34 cellular contexts compared by ENCODE assay signal in genomic region chr18:13628211-13628610, GRCh38.
DNase-seq lines count a peak whose midpoint lies in the region; ATAC-seq and TF ChIP-seq lines count a peak whose summit lies in the region.
"Had no signal": no experiment of that assay in that cellular context is flagged by ENCODE, and none has a peak within 500 bp of the region (broad histone marks: within the 10 kb centered on the region; RNA-seq: fewer than 3 reads in every experiment).

No MANE protein-coding gene starts in this region.

- no peak for TF ChIP-seq CTCF in endodermal cell (conservative IDR thresholded peaks at IDR 0.05)

- no peak for ATAC-seq in activated CD8-positive, alpha-beta memory T cell treated with anti-CD3 and anti-CD28 coated beads, Interleukin-2, amount 10 ng/mL, durations not matched to agents 7 days and 5 days
- no peak for ATAC-seq in Right ventricle myocardium superior (ENCODE audit: poor library complexity)
- ATAC-seq in GM21526 (IDR thresholded peaks at IDR 0.05; ENCODE audit: low FRiP score, unreplicated experiment) = no peak
- ATAC-seq: activated T-cell treated with anti-CD3 and anti-CD28 coated beads, Interleukin-2, amount 50 U/mL, for 4 hours; mucosa of descending colon; Panc1; sciatic nerve; stimulated activated effector memory CD8-positive, alpha-beta T cell treated with anti-CD3 and anti-CD28 coated beads, Interleukin-12 subunit alpha, Interleukin-12 subunit beta, amount 100 ng/mL, for 72 hours had no signal

- H3K27ac Mint-ChIP-seq in activated CD8-positive, alpha-beta memory T cell treated with anti-CD3 and anti-CD28 coated beads, Interleukin-2, amount 10 ng/mL, durations not matched to agents 7 days and 5 days = peak overlapping the region; percentile 32
- H3K27ac Mint-ChIP-seq in endodermal cell = no peak overlapping the region

- no peak for DNase-seq in activated CD8-positive, alpha-beta memory T cell treated with anti-CD3 and anti-CD28 coated beads, Interleukin-2, amount 10 ng/mL, durations not matched to agents 7 days and 5 days
- no peak for DNase-seq in activated CD8-positive, alpha-beta memory T cell treated with anti-CD3 and anti-CD28 coated beads, Interleukin-2, amount 50 U/mL, for 4 hours
- DNase-seq in NCI-H345 treated with DMSO at 0.1 percent for 48 hours (lab: John Stamatoyannopoulos, UW; ENCODE audit: unreplicated experiment) (peak; percentile 23), endodermal cell (no peak), erythroblast (lab: John Stamatoyannopoulos, UW) (no peak), Right ventricle myocardium superior (no peak)
- DNase-seq: activated CD4-positive, alpha-beta T cell treated with anti-CD3 and anti-CD28 coated beads for 48 hours; activated CD8-positive, alpha-beta memory T cell treated with anti-CD3 and anti-CD28 coated beads for 24 hours; activated naive CD4-positive, alpha-beta T cell; activated T-cell treated with anti-CD3 and anti-CD28 coated beads, Interleukin-2, amount 50 U/mL, for 4 hours; CD4-positive, alpha-beta memory T cell; DMS 273 treated with DMSO at 0.1 percent for 48 hours; effector memory CD4-positive, alpha-beta T cell; H7; KBM-7; kidney; mucosa of descending colon; NCI-H1436; NCI-H526; SHP77 treated with DMSO at 0.1 percent for 48 hours; stimulated activated CD4-positive, alpha-beta T cell treated with anti-CD3 and anti-CD28 coated beads, Interleukin-12 subunit alpha, Interleukin-12 subunit beta, amount 100 ng/mL, for 4 hours; stimulated activated CD4-positive, alpha-beta T cell treated with anti-CD3 and anti-CD28 coated beads, Interleukin-4, amount 100 ng/mL, for 24 hours; SW 1271; T1000; WERI-Rb-1 had no signal

- H3K9me3 Mint-ChIP-seq in activated CD8-positive, alpha-beta memory T cell treated with anti-CD3 and anti-CD28 coated beads, Interleukin-2, amount 10 ng/mL, durations not matched to agents 7 days and 5 days (ENCODE audit: low read depth) = peaks cover 2% of the 10 kb centered on the region
- H3K9me3 Mint-ChIP-seq in endodermal cell = peaks cover 13% of the 10 kb centered on the region
- H3K9me3 Mint-ChIP-seq: activated T-cell treated with anti-CD3 and anti-CD28 coated beads, Interleukin-2, amount 50 U/mL, for 4 hours; stimulated activated effector memory CD8-positive, alpha-beta T cell treated with anti-CD3 and anti-CD28 coated beads, Interleukin-12 subunit alpha, Interleukin-12 subunit beta, amount 100 ng/mL, for 72 hours had no signal

- no peak overlapping the region for H3K9ac ChIP-seq in endodermal cell (ENCODE audit: extremely low read depth, low read length, poor library complexity, severe bottlenecking)

- H3K27me3 Mint-ChIP-seq in activated CD8-positive, alpha-beta memory T cell treated with anti-CD3 and anti-CD28 coated beads, Interleukin-2, amount 10 ng/mL, durations not matched to agents 7 days and 5 days = no peaks in the 10 kb centered on the region
- H3K27me3 Mint-ChIP-seq in endodermal cell (ENCODE audit: insufficient read depth) = peaks cover 2% of the 10 kb centered on the region
- H3K27me3 Mint-ChIP-seq: CD4-positive, alpha-beta memory T cell had no signal

- no peaks in the 10 kb centered on the region for H3K4me1 ChIP-seq in endodermal cell (ENCODE audit: control insufficient read depth, insufficient read depth, low read length)
- H3K4me1 ChIP-seq: vagina had no signal

- H3K27ac ChIP-seq in endodermal cell (ENCODE audit: low read depth, low read length) (peak overlapping the region; percentile 87), temporal lobe (ENCODE audit: low read depth, low read length) (peak overlapping the region; percentile 78)
- H3K27ac ChIP-seq: adrenal gland, thoracic aorta, vagina, WERI-Rb-1 had no signal

- CTCF ChIA-PET in activated CD8-positive, alpha-beta memory T cell treated with anti-CD3 and anti-CD28 coated beads, Interleukin-2, amount 10 ng/mL, durations not matched to agents 7 days and 5 days (lab: Charles Lee) = interaction anchor here (1.0 to 6.7 kb wide), 4 partner anchors 10 to 70 kb away, joined by 3 to 70 read pairs (median 12); no protein-coding TSS in a partner anchor

- TF ChIP-seq POLR2A in erythroblast (IDR thresholded peaks at IDR 0.05; ENCODE audit: low read length) = no peak

- no peak overlapping the region for H3K4me3 Mint-ChIP-seq in activated CD8-positive, alpha-beta memory T cell treated with anti-CD3 and anti-CD28 coated beads, Interleukin-2, amount 10 ng/mL, durations not matched to agents 7 days and 5 days
- H3K4me3 Mint-ChIP-seq in endodermal cell = no peak overlapping the region
- H3K4me3 Mint-ChIP-seq: activated T-cell treated with anti-CD3 and anti-CD28 coated beads, Interleukin-2, amount 50 U/mL, for 4 hours; brain; CD4-positive, alpha-beta memory T cell; stimulated activated effector memory CD8-positive, alpha-beta T cell treated with anti-CD3 and anti-CD28 coated beads, Interleukin-12 subunit alpha, Interleukin-12 subunit beta, amount 100 ng/mL, for 72 hours had no signal

- H3K9me3 ChIP-seq in endodermal cell (ENCODE audit: control insufficient read depth, low read length) = peaks cover 12% of the 10 kb centered on the region
- H3K9me3 ChIP-seq: adrenal gland, mucosa of descending colon, thoracic aorta, vagina had no signal

- H3K4me3 ChIP-seq in endodermal cell (ENCODE audit: low read length) = no peak overlapping the region
- H3K4me3 ChIP-seq: adrenal gland, mucosa of descending colon, thoracic aorta, vagina had no signal

- intact Hi-C loops in Right ventricle myocardium superior (cut with DNase I) = loop anchor here (5.0 kb wide), 1 partner anchor 411 kb away; the partner anchor contains the start of gene LDLRAD4

- peaks cover 31% of the 10 kb centered on the region for H3K36me3 Mint-ChIP-seq in activated CD8-positive, alpha-beta memory T cell treated with anti-CD3 and anti-CD28 coated beads, Interleukin-2, amount 10 ng/mL, durations not matched to agents 7 days and 5 days
- H3K36me3 Mint-ChIP-seq in endodermal cell (ENCODE audit: low read depth) = no peaks in the 10 kb centered on the region
- H3K36me3 Mint-ChIP-seq: brain had no signal

- H3K27me3 ChIP-seq in endodermal cell (ENCODE audit: control insufficient read depth, insufficient read depth, low read length, poor library complexity, severe bottlenecking) = no peaks in the 10 kb centered on the region
- H3K27me3 ChIP-seq: adrenal gland, vagina had no signal

- peaks cover 47% of the 10 kb centered on the region for H3K4me1 Mint-ChIP-seq in activated CD8-positive, alpha-beta memory T cell treated with anti-CD3 and anti-CD28 coated beads, Interleukin-2, amount 10 ng/mL, durations not matched to agents 7 days and 5 days
- peaks cover 12% of the 10 kb centered on the region for H3K4me1 Mint-ChIP-seq in endodermal cell

- H3K36me3 ChIP-seq in endodermal cell (ENCODE audit: control insufficient read depth, insufficient read depth, low read length) = no peaks in the 10 kb centered on the region
- H3K36me3 ChIP-seq: adrenal gland, vagina, WERI-Rb-1 had no signal

- WGBS in endodermal cell (ENCODE audit: insufficient coverage in 1 of 2, insufficient read length in 1 of 2), 2 experiments = 75 to 85% methylated on average over 8 to 9 of the region's 9 CpGs
